In the genomic region with DNA sequence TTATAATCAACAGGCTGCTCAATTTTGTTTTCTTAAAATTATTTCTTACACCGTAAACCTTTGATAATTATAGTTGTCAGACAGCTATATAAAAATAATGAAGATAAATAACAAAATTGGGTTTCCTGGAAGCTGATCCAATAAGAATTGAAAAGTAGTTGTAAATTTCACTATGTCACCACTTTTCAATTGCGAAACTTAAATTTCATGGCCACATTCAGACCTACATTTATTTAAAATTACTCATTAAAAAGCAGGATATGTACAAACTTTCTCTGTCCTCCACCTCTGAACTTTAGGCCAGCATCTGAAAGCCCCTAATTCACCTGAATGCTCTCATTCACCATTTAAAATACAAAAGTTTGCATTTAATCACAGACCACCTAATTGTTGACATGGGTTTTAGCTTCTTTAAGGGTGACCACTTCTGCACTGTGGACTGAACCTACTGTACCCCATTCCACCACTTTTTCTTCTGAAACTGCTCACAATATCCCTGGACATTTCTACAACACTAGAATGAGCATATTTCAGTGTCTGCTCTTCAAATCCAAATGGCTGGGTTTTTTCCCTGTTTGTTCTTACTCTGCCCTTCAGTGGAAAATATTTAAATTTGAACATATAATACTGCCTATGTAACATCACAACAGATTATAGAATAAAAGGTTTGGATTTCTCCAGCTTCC, we compare ENCODE assay signal across 10 cellular contexts. TPM values are rescaled to one million over a fixed set of nuclear protein-coding genes. Genes with fewer than 3 reads are reported as not detected.
DNase-seq lines count a peak whose midpoint lies in the region; ATAC-seq and TF ChIP-seq lines count a peak whose summit lies in the region.
"Had no signal": no experiment of that assay in that cellular context is flagged by ENCODE, and none has a peak within 500 bp of the region (broad histone marks: within the 10 kb centered on the region; RNA-seq: fewer than 3 reads in every experiment).

No MANE protein-coding gene starts in this region.

- intact Hi-C loops in Panc1 (cut with micrococcal nuclease; ENCODE audit: unreplicated experiment) (no loop called here), esophagus muscularis mucosa (cut with DNase I) (no loop called here)

- ATAC-seq in Panc1 (no peak), thoracic aorta (ENCODE audit: insufficient number of reproducible peaks, low FRiP score, low read depth) (no peak), HG03139 (IDR thresholded peaks at IDR 0.05; ENCODE audit: unreplicated experiment) (no peak)

- H3K9me3 ChIP-seq in Panc1 (ENCODE audit: control insufficient read depth, insufficient read depth, low read depth, low read length) (no peaks in the 10 kb centered on the region), esophagus muscularis mucosa (no peaks in the 10 kb centered on the region), mesodermal cell (ENCODE audit: control insufficient read depth, low read length) (no peaks in the 10 kb centered on the region), thoracic aorta (no peaks in the 10 kb centered on the region)

- H3K36me3 ChIP-seq in Panc1 (ENCODE audit: control insufficient read depth, insufficient read depth, low read length) (no peaks in the 10 kb centered on the region), esophagus muscularis mucosa (peaks cover 0 to 18% (median 6%) of the 10 kb centered on the region in 4 donors), mesodermal cell (ENCODE audit: control insufficient read depth, insufficient read depth, low read length) (no peaks in the 10 kb centered on the region), thoracic aorta (peaks cover 4% of the 10 kb centered on the region)

- no peak overlapping the region for H3K4me3 ChIP-seq in Panc1 (ENCODE audit: low read depth in 2 of 2, low read length in 2 of 2)
- H3K4me3 ChIP-seq in esophagus muscularis mucosa: peak overlapping the region; percentile 46 to 61 (median 54)
- peak overlapping the region; percentile 35 for H3K4me3 ChIP-seq in mesodermal cell (ENCODE audit: extremely low read depth, insufficient read depth, low read length, poor library complexity, severe bottlenecking)
- peak overlapping the region; percentile 73 for H3K4me3 ChIP-seq in thoracic aorta

- H3K27ac ChIP-seq in Panc1 (ENCODE audit: low read length) (no peak overlapping the region), esophagus muscularis mucosa (replicated peaks in 1 of 4) (peak overlapping the region; percentile 66 to 76 (median 74)), mesodermal cell (ENCODE audit: low read depth, low read length, severe bottlenecking) (peak overlapping the region; percentile 72), thoracic aorta (peak overlapping the region in 1 of 2 donors; percentile 68)

- no peaks in the 10 kb centered on the region for H3K27me3 ChIP-seq in Panc1 (ENCODE audit: control insufficient read depth, insufficient read depth, low read length)
- no peaks in the 10 kb centered on the region for H3K27me3 ChIP-seq in esophagus muscularis mucosa
- H3K27me3 ChIP-seq in thoracic aorta (replicated peaks; ENCODE audit: insufficient read depth): no peaks in the 10 kb centered on the region

- TSS peak; percentile 83 for BruUV-seq in Panc1 (replicated peaks; lab: Mats Ljungman, UMichigan)

- POLR2A ChIA-PET in Panc1 (lab: Charles Lee): no interaction called here
- POLR2A ChIA-PET in HEK293T (lab: Yijun Ruan, JAX): interaction anchor here (1.4 to 1.5 kb wide), 2 partner anchors 43 to 388 kb away, joined by 3 read pairs; a partner anchor contains a TSS

- H3K4me1 ChIP-seq in Panc1 (ENCODE audit: control insufficient read depth, insufficient read depth, low read length) (0 out of 2 replicates have a peak, but pooled peaks cover 7% of the 10 kb centered on the region), esophagus muscularis mucosa (peaks cover 26 to 34% (median 28%) of the 10 kb centered on the region in 4 donors), mesodermal cell (ENCODE audit: control insufficient read depth, insufficient read depth, low read length, poor library complexity, severe bottlenecking) (peaks cover 10% of the 10 kb centered on the region), thoracic aorta (ENCODE audit: control insufficient read depth in 1 of 2, low read depth in 2 of 2) (no peaks in the 10 kb centered on the region)

- TF ChIP-seq CTCF in Panc1 (IDR thresholded peaks at IDR 0.05) (no peak), esophagus muscularis mucosa (IDR thresholded peaks at IDR 0.05) (no peak), thoracic aorta (IDR thresholded peaks at IDR 0.05) (no peak)

- 60% methylated on average over 2 of the region's 2 CpGs for WGBS in esophagus muscularis mucosa
- WGBS in mesodermal cell (ENCODE audit: insufficient coverage in 2 of 2), 2 experiments: 100% methylated on average over 1 of the region's 2 CpGs; no CpG with 5 or more reads in 1 of the 2 experiments

- TF ChIP-seq POLR2A in esophagus muscularis mucosa (IDR thresholded peaks at IDR 0.05; ENCODE audit: low read depth): no peak

- DNase-seq in Panc1 (ENCODE audit: low read depth, low spot score): no peak
- no peak for DNase-seq in esophagus muscularis mucosa (ENCODE audit: extremely low spot score)
- no peak for DNase-seq in thoracic aorta (ENCODE audit: low spot score)
- DNase-seq in ureter (ENCODE audit: low spot score): no peak
- DNase-seq in HEK293T (ENCODE audit: extremely low spot score): no peak
- no peak for DNase-seq in NCI-H748 treated with DMSO at 0.1 percent for 48 hours (lab: John Stamatoyannopoulos, UW)
- DNase-seq: dermis blood vessel endothelial cell had no signal

- in situ Hi-C loops in Panc1 (cut with HindIII; ENCODE audit: low pct_unique_long_range_greater_than_20kb, low sequenced_read_pairs): no loop called here

- CTCF ChIA-PET in Panc1 (lab: Charles Lee): no interaction called here
- CTCF ChIA-PET in HEK293T (lab: Yijun Ruan, JAX): interaction anchor here (0.6 to 1.2 kb wide), 4 partner anchors 15 to 579 kb away, joined by 3 to 4 read pairs (median 3); no protein-coding TSS in a partner anchor

- TF ChIP-seq EP300 in esophagus muscularis mucosa (IDR thresholded peaks at IDR 0.05): no peak

TF ChIP-seq in HEK293T, 16 proteins besides CTCF, POLR2A, EP300 and RAD21:
- TF ChIP-seq ELF4 (IDR thresholded peaks at IDR 0.05) (no peak), CTBP1 (IDR thresholded peaks at IDR 0.05; ENCODE audit: borderline replicate concordance) (no peak), L3MBTL2 (conservative IDR thresholded peaks at IDR 0.05) (no peak), FOXM1 (IDR thresholded peaks at IDR 0.05; ENCODE audit: borderline replicate concordance) (no peak), SP1 (IDR thresholded peaks at IDR 0.05) (no peak)

RNA-seq across cellular contexts. Expression of a gene that starts 0.6 kb away (rescaled TPM):
- total RNA-seq in Panc1 (2021; ENCODE audit: unreplicated experiment) (1.6 TPM), esophagus muscularis mucosa (100 to 1,000 TPM; 119 to 284 (median 180) TPM), thoracic aorta (100 to 1,000 TPM; 302 to 392 TPM), ureter (87.8 TPM)
- 1.1 TPM for polyA plus RNA-seq in Panc1 (2012; ENCODE audit: insufficient read length)
- polyA plus RNA-seq in mesodermal cell (2013, experiment 1 of 2): 94.5 TPM
- 94.7 TPM for polyA plus RNA-seq in mesodermal cell (2013, experiment 2 of 2)
- total RNA-seq: activated CD8-positive, alpha-beta memory T cell treated with anti-CD3 and anti-CD28 coated beads for 36 hours had no signal

RNA-seq across cellular contexts. Expression of a gene that starts 54.4 kb away (rescaled TPM):
- total RNA-seq in Panc1 (2021; ENCODE audit: unreplicated experiment): not detected
- polyA plus RNA-seq in Panc1 (2012; ENCODE audit: insufficient read length): not detected
- under 1 TPM; 0.40 to 0.66 (median 0.47) TPM for total RNA-seq in esophagus muscularis mucosa
- polyA plus RNA-seq in mesodermal cell (2013, experiment 1 of 2): 2.8 TPM
- polyA plus RNA-seq in mesodermal cell (2013, experiment 2 of 2): 2.8 TPM
- total RNA-seq in thoracic aorta: 1 to 10 TPM in 1 of 2 donors, under 1 TPM in 1; 0.81 to 4.7 TPM
- 0.47 TPM for total RNA-seq in ureter

Comparison
In these comparisons a context has a peak if more than half of its experiments do, and no peak if none do; other contexts are left out.
1. H3K4me3 ChIP-seq: peak in esophagus muscularis mucosa (4 of 4), mesodermal cell (single experiment) and thoracic aorta (single experiment); none in Panc1 (0 of 2).
2. RNA of a gene that starts 0.6 kb away (total RNA-seq): 302 to 392 TPM in thoracic aorta, 119 to 284 TPM in esophagus muscularis mucosa and 87.8 TPM in ureter (single experiment); 1.6 TPM in Panc1 (single experiment); every median in the first group is over 10 times any median in the second.